Comparison of ENCODE assay signal across 8 cellular contexts in the genomic region with DNA sequence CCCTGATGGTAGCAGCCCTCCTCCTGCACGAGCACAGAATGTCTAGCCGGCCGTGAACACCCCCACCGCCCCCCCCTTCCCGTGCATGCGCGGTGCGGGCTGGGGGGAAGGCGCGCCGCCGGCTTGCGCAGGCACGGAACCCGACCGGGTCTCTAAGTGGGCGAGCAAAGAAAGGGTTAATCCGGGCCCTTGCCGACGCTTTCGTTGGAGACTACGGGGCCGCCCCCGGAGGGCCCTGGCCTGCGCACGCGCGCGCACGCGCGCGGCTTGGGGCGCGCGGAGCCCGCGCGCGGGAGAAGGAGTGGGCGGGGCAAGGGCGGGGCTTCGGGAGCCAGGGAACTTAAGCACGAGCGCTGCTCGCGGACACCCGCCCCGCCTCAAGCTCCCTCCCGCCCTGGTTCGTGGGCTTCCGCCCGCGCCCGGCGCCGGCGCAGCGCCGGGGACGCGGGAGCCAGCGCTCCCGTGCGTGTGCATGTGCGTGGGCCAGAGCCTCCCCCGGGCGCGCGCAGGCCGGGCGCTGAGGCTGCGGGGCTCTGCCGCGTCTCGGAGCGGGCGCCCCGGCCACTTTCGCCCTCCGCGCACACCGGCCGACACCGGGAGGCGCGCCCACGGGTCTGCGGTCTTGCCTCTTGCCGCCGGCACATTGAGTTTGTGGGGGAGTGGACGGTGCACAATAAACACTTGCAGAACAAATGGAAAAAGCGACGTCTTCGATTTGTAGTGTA.
DNase-seq lines count a peak whose midpoint lies in the region; ATAC-seq lines count a peak whose summit lies in the region.

No MANE protein-coding gene starts in this region.

- H3K4me3 Mint-ChIP-seq in central memory CD8-positive, alpha-beta T cell = peak overlapping the region; percentile 96

- H3K36me3 Mint-ChIP-seq in central memory CD8-positive, alpha-beta T cell (ENCODE audit: insufficient read depth) = peaks cover 25% of the 10 kb centered on the region

- no peaks in the 10 kb centered on the region for H3K9me3 Mint-ChIP-seq in central memory CD8-positive, alpha-beta T cell

- peak overlapping the region; percentile 96 for H3K27ac Mint-ChIP-seq in central memory CD8-positive, alpha-beta T cell (ENCODE audit: low read depth)

- H3K27me3 Mint-ChIP-seq in central memory CD8-positive, alpha-beta T cell = peaks cover 10% of the 10 kb centered on the region

- ATAC-seq in GM18909 (IDR thresholded peaks at IDR 0.05; ENCODE audit: poor library complexity, unreplicated experiment) (peak; percentile 63), HG03159 (IDR thresholded peaks at IDR 0.05; ENCODE audit: unreplicated experiment) (peak; percentile 71)
- ATAC-seq in central memory CD8-positive, alpha-beta T cell (replicated peaks; ENCODE audit: extremely low read depth, poor library complexity, severe bottlenecking) = peak; percentile 69

- peaks cover 28% of the 10 kb centered on the region for H3K4me1 Mint-ChIP-seq in central memory CD8-positive, alpha-beta T cell

- peak; percentile 98 for DNase-seq in AG08395 (ENCODE audit: low spot score)
- peak; percentile 96 for DNase-seq in NCI-H2227 (lab: John Stamatoyannopoulos, UW; ENCODE audit: unreplicated experiment)
- DNase-seq in activated CD4-positive, CD25-positive, alpha-beta regulatory T cell (lab: John Stamatoyannopoulos, UW) = peak; percentile 91 to 94 (median 92)
- DNase-seq in central memory CD8-positive, alpha-beta T cell (ENCODE audit: low spot score in 2 of 2) = peak; percentile 79 to 93
- peak; percentile 98 for DNase-seq in islet precursor cell
- DNase-seq in stimulated activated CD4-positive, alpha-beta T cell treated with anti-CD3 and anti-CD28 coated beads, Interleukin-12 subunit alpha, Interleukin-12 subunit beta, amount 100 ng/mL, for 4 hours = peak; percentile 97

Comparison
In these comparisons a context has a peak if more than half of its experiments do, and no peak if none do; other contexts are left out.
1. Peak in every context shown above with its lines: DNase-seq and ATAC-seq.